Comparison of ENCODE assay signal across 17 cellular contexts in the genomic region with DNA sequence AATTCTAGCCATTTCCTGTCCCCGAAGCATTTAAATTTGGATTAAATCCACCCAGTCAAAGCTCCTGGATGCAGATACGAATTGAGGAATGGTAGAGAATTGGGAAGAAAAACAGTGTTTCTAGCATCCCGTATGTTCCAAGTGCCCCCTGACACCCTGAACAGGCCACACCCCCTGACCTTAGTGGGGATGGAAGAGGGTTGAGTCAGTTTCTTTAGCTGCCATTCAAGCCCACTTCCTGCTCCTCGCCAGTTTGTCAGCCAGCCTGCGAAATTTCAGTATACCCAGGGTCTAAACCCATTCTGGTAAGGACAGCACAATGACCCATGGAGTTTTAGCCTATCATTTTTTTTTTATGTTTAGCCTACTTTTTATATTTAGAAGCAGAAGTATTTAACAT.
"Had no signal": no experiment of that assay in that cellular context is flagged by ENCODE, and none has a peak within 500 bp of the region (broad histone marks: within the 10 kb centered on the region; RNA-seq: fewer than 3 reads in every experiment).

No MANE protein-coding gene starts in this region.

- H3K27me3 ChIP-seq: ascending aorta, esophagus muscularis mucosa, gastroesophageal sphincter, heart right ventricle, thyroid gland had no signal

- H3K27ac ChIP-seq: ascending aorta, coronary artery, esophagus muscularis mucosa, gastroesophageal sphincter, thyroid gland, VCaP had no signal

- H3K36me3 ChIP-seq: ascending aorta, gastroesophageal sphincter, thyroid gland had no signal

- ATAC-seq: gastroesophageal sphincter, left lobe of liver had no signal

- H3K4me3 ChIP-seq: ascending aorta, coronary artery, esophagus muscularis mucosa, gastroesophageal sphincter, heart right ventricle, psoas muscle, thyroid gland had no signal

- H3K4me1 ChIP-seq: gastroesophageal sphincter, thyroid gland had no signal

- DNase-seq: activated CD4-positive, alpha-beta T cell treated with anti-CD3 and anti-CD28 coated beads, Interleukin-2, amount 50 U/mL, for 48 hours; activated gamma-delta T cell; effector CD4-positive, alpha-beta T cell; heart right ventricle; islet precursor cell; psoas muscle; right cardiac atrium; stimulated activated CD4-positive, alpha-beta T cell treated with anti-CD3 and anti-CD28 coated beads, Interleukin-2, amount 100 ng/mL, for 24 hours; stimulated activated naive CD4-positive, alpha-beta T cell treated with Interleukin-2 at 50 U/mL for 16 hours; T-helper 2 cell; thyroid gland had no signal

- H3K9me3 ChIP-seq: ascending aorta, esophagus muscularis mucosa, gastroesophageal sphincter, heart right ventricle, psoas muscle, thyroid gland had no signal
